Comparison of ENCODE assay signal across 1 cellular context in genomic region chr9:136550439-136551085, GRCh38.
TF ChIP-seq lines count a peak whose summit lies in the region.

No MANE protein-coding gene starts in this region.

TF ChIP-seq in H1, 55 proteins besides CTCF, POLR2A, EP300 and RAD21 (continued from another document):
- 0 out of 2 replicates have a peak, but pooled peaks have one; percentile 23 for TF ChIP-seq MAX (IDR thresholded peaks at IDR 0.05)
TF ChIP-seq in H1: peak in this region for 2.
